In the genomic region with DNA sequence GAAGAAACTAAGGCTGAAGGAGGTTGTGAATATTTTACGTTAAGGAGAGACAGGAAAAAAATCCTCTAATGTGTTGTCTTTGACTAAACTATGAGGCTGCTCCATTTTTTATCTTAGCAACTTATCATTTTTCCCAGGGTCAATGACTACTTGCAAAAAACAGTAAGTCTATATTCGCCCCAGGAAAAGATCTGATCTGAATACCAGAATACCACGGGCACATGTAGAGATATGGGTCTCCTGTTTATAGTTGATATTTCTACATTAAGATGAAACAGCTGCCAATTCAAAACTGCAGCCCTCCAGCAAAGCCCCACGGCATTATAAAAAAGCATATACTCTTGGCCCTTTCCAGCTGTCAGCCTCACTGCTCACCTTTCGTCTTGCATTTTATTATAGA, we compare ENCODE assay signal across 1 cellular context.
TF ChIP-seq lines count a peak whose summit lies in the region.

No MANE protein-coding gene starts in this region.

TF ChIP-seq in H1, 55 proteins besides CTCF, POLR2A, EP300 and RAD21 (continued from another document):
- no peak for TF ChIP-seq CBX5 (IDR thresholded peaks at IDR 0.05; ENCODE audit: low read depth, low read length)
